ENCODE assay signal across 8 cellular contexts in genomic region chr10:24463683-24464426, GRCh38.
A peak's percentile ranks its signal among the peaks of the same experiment; 100 is the strongest.
DNase-seq lines count a peak whose midpoint lies in the region; ATAC-seq and TF ChIP-seq lines count a peak whose summit lies in the region.

No MANE protein-coding gene starts in this region.

- TF ChIP-seq POLR2A in Peyer's patch (IDR thresholded peaks at IDR 0.05), result peak in 1 of 2 donors; percentile 76

- no peaks in the 10 kb centered on the region for H3K9me3 ChIP-seq in Peyer's patch
- no peaks in the 10 kb centered on the region for H3K9me3 ChIP-seq in effector memory CD4-positive, alpha-beta T cell (ENCODE audit: control insufficient read depth, low read length)

- H3K27me3 ChIP-seq in Peyer's patch (no peaks in the 10 kb centered on the region), rectal smooth muscle tissue (ENCODE audit: control insufficient read depth, insufficient read depth, low read length) (no peaks in the 10 kb centered on the region)
- no peaks in the 10 kb centered on the region for H3K27me3 ChIP-seq in effector memory CD4-positive, alpha-beta T cell (replicated peaks; ENCODE audit: control insufficient read depth, insufficient read depth, low read length, poor library complexity, severe bottlenecking)

- TF ChIP-seq CTCF in Peyer's patch (IDR thresholded peaks at IDR 0.05), result no peak

- peak; percentile 42 for DNase-seq in activated CD4-positive, alpha-beta T cell treated with anti-CD3 and anti-CD28 coated beads for 48 hours
- DNase-seq in activated CD4-positive, alpha-beta T cell treated with anti-CD3 and anti-CD28 coated beads, Interleukin-2, amount 50 U/mL, for 4 hours, result no peak
- DNase-seq in Peyer's patch (peak in 1 of 3 donors; percentile 75), germinal center (ENCODE audit: low spot score) (no peak), substantia nigra (lab: John Stamatoyannopoulos, UW) (no peak)
- DNase-seq in effector memory CD4-positive, alpha-beta T cell, result no peak

- peak overlapping the region; percentile 47 for H3K9ac ChIP-seq in rectal smooth muscle tissue (ENCODE audit: low read length)

- H3K36me3 ChIP-seq in Peyer's patch (no peaks in the 10 kb centered on the region), rectal smooth muscle tissue (ENCODE audit: control insufficient read depth, insufficient read depth, low read length) (no peaks in the 10 kb centered on the region)
- no peaks in the 10 kb centered on the region for H3K36me3 ChIP-seq in effector memory CD4-positive, alpha-beta T cell (ENCODE audit: control insufficient read depth, insufficient read depth, low read length)

- H3K4me1 ChIP-seq in Peyer's patch (peaks cover 0 to 13% (median 0%) of the 10 kb centered on the region in 4 donors), rectal smooth muscle tissue (ENCODE audit: control insufficient read depth, insufficient read depth, low read length) (no peaks in the 10 kb centered on the region)
- H3K4me1 ChIP-seq in effector memory CD4-positive, alpha-beta T cell (ENCODE audit: control insufficient read depth, insufficient read depth, low read length, poor library complexity, severe bottlenecking), result no peaks in the 10 kb centered on the region

- peak overlapping the region in 2 of 4 donors; percentile 46 to 53 for H3K4me3 ChIP-seq in Peyer's patch
- H3K4me3 ChIP-seq in effector memory CD4-positive, alpha-beta T cell (ENCODE audit: insufficient read depth, low read depth, low read length, poor library complexity, severe bottlenecking), result peak overlapping the region; percentile 9
- H3K4me3 ChIP-seq in rectal smooth muscle tissue (ENCODE audit: low read length), result no peak overlapping the region

- peak; percentile 73 for ATAC-seq in HG02610 (IDR thresholded peaks at IDR 0.05; ENCODE audit: unreplicated experiment)

- H3K27ac ChIP-seq in Peyer's patch (peak overlapping the region in 3 of 4 donors; percentile 51 to 95 (median 87)), rectal smooth muscle tissue (ENCODE audit: low read depth, low read length) (peak overlapping the region; percentile 4), substantia nigra (ENCODE audit: low read depth, low read length, poor library complexity, severe bottlenecking) (no peak overlapping the region)
- no peak overlapping the region for H3K27ac ChIP-seq in effector memory CD4-positive, alpha-beta T cell (ENCODE audit: insufficient read depth, low read length, poor library complexity, severe bottlenecking)

Comparison
In these comparisons a context has a peak if more than half of its experiments do, and no peak if none do; other contexts are left out.
1. H3K27ac ChIP-seq: peak in Peyer's patch (3 of 4) and rectal smooth muscle tissue (single experiment); none in effector memory CD4-positive, alpha-beta T cell (single experiment) and substantia nigra (single experiment).